ENCODE assay signal across 8 cellular contexts in genomic region chr1:35190784-35191183, GRCh38. TPM values are rescaled to one million over a fixed set of nuclear protein-coding genes. Genes with fewer than 3 reads are reported as not detected.
DNase-seq lines count a peak whose midpoint lies in the region; ATAC-seq, FAIRE-seq and TF ChIP-seq lines count a peak whose summit lies in the region.
"Had no signal": no experiment of that assay in that cellular context is flagged by ENCODE, and none has a peak within 500 bp of the region (broad histone marks: within the 10 kb centered on the region; RNA-seq: fewer than 3 reads in every experiment).

No MANE protein-coding gene starts in this region.

- H3K4me3 ChIP-seq in HEK293 (ENCODE audit: low read depth, low read length) (peak overlapping the region; percentile 99), WI38 (ENCODE audit: low read depth, low read length) (peak overlapping the region; percentile 96), small intestine (ENCODE audit: low read depth in 1 of 2, low read length in 2 of 2) (peak overlapping the region; percentile 78 to 100)

- peaks cover 11% of the 10 kb centered on the region for H3K27me3 Mint-ChIP-seq in glutamatergic neuron (ENCODE audit: unreplicated experiment)

- peaks cover 18% of the 10 kb centered on the region for H3K36me3 Mint-ChIP-seq in glutamatergic neuron (ENCODE audit: unreplicated experiment)

- H3K27ac Mint-ChIP-seq in glutamatergic neuron (ENCODE audit: unreplicated experiment): peak overlapping the region; percentile 50

- H3K9me3 ChIP-seq in HEK293 (ENCODE audit: control insufficient read depth, insufficient read depth, low read depth, low read length) (no peaks in the 10 kb centered on the region), small intestine (ENCODE audit: control insufficient read depth, low read depth) (no peaks in the 10 kb centered on the region)

- H3K4me1 ChIP-seq in HEK293 (ENCODE audit: control insufficient read depth, insufficient read depth, low read length): no peaks in the 10 kb centered on the region; the same call in 1 of the 2 replicates
- peaks cover 2% of the 10 kb centered on the region in 2 donors for H3K4me1 ChIP-seq in small intestine (ENCODE audit: control insufficient read depth in 2 of 2, insufficient read depth in 1 of 2, low read depth in 1 of 2, low read length in 1 of 2)

- H3K9me3 Mint-ChIP-seq in glutamatergic neuron (ENCODE audit: unreplicated experiment): peaks cover 10% of the 10 kb centered on the region

- H3K4me3 Mint-ChIP-seq in glutamatergic neuron (ENCODE audit: unreplicated experiment): peak overlapping the region; percentile 96

- POLR2A ChIA-PET in HEK293 (lab: Yijun Ruan, JAX): interaction anchor here (1.4 to 2.4 kb wide), 4 partner anchors 8 to 19 kb away, joined by 3 to 9 read pairs (median 4); no protein-coding TSS in a partner anchor

- TF ChIP-seq CTCF in HEK293 (tag by site-specific recombination; IDR thresholded peaks at IDR 0.05) (no peak), WI38 (IDR thresholded peaks at IDR 0.05; ENCODE audit: low read depth, low read length) (no peak), glutamatergic neuron (IDR thresholded peaks at IDR 0.05; ENCODE audit: partially characterized antibody, unreplicated experiment) (no peak)

- no peak for FAIRE-seq in small intestine (lab: Jason Lieb, UNC)
- FAIRE-seq: endometrium had no signal

- WGBS in small intestine, 3 donors: 3 to 5% (median 4%) methylated on average over 6 of the region's 6 CpGs

- CTCF ChIA-PET in HEK293 (lab: Yijun Ruan, JAX): interaction anchor here (0.6 to 0.8 kb wide), 3 partner anchors 11 to 79 kb away, joined by 3 read pairs; no protein-coding TSS in a partner anchor

- no peaks in the 10 kb centered on the region for H3K27me3 ChIP-seq in small intestine (ENCODE audit: control insufficient read depth in 2 of 2, insufficient read depth in 2 of 2, low read length in 2 of 2)

- H3K36me3 ChIP-seq in HEK293 (ENCODE audit: control insufficient read depth in 2 of 2, insufficient read depth in 1 of 2, low read length in 2 of 2): peaks cover 52 to 61% of the 10 kb centered on the region in 2 experiments
- H3K36me3 ChIP-seq in small intestine (ENCODE audit: control insufficient read depth in 2 of 2, insufficient read depth in 2 of 2, low read length in 2 of 2): peaks cover 24 to 28% of the 10 kb centered on the region in 2 donors

- H3K27ac ChIP-seq in HEK293 (ENCODE audit: extremely low read depth, low read depth, low read length): no peak overlapping the region
- H3K27ac ChIP-seq in small intestine (ENCODE audit: low read depth in 1 of 2, low read length in 1 of 2): peak overlapping the region in 1 of 2 donors; percentile 41

- DNase-seq in glutamatergic neuron: no peak
- no peak for DNase-seq in small intestine
- no peak for DNase-seq in HK-2 (ENCODE audit: unreplicated experiment)
- DNase-seq in stimulated activated CD4-positive, alpha-beta T cell treated with anti-CD3 and anti-CD28 coated beads, Interleukin-4, amount 100 ng/mL, for 4 hours: no peak

- H3K4me1 Mint-ChIP-seq in glutamatergic neuron (ENCODE audit: low read depth, unreplicated experiment): peaks cover 29% of the 10 kb centered on the region

- ATAC-seq in HG02798 (IDR thresholded peaks at IDR 0.05; ENCODE audit: poor library complexity, unreplicated experiment): no peak

TF ChIP-seq in HEK293, 187 proteins besides CTCF, POLR2A, EP300 and RAD21:
- TF ChIP-seq RBAK (tag by site-specific recombination; IDR thresholded peaks at IDR 0.05): no peak
- peak; percentile 4; the same call in 1 of the 2 replicates for TF ChIP-seq ZNF426 (tag by site-specific recombination; IDR thresholded peaks at IDR 0.05)
- 0 out of 2 replicates have a peak, but pooled peaks have one; percentile 5 for TF ChIP-seq ZNF623 (tag by site-specific recombination; IDR thresholded peaks at IDR 0.05)
TF ChIP-seq in HEK293: peak in this region for 2.

RNA-seq across cellular contexts. Expression of gene SFPQ, which starts 2.2 kb away (rescaled TPM):
- total RNA-seq in glutamatergic neuron (ENCODE audit: unreplicated experiment): 458 TPM
- 100 to 1,000 TPM in 2 of 3 donors, 10 to 100 TPM in 1; 93.8 to 149 (median 144) TPM for polyA plus RNA-seq in small intestine
